4 cellular contexts compared by ENCODE assay signal in genomic region chr2:19264847-19265246, GRCh38.
"Had no signal": no experiment of that assay in that cellular context is flagged by ENCODE, and none has a peak within 500 bp of the region (broad histone marks: within the 10 kb centered on the region; RNA-seq: fewer than 3 reads in every experiment).

No MANE protein-coding gene starts in this region.

- ATAC-seq: GM23338, HepG2 had no signal

- DNase-seq: H9, HCEC 1CT had no signal
